ENCODE assay signal across 2 cellular contexts in the genomic region with DNA sequence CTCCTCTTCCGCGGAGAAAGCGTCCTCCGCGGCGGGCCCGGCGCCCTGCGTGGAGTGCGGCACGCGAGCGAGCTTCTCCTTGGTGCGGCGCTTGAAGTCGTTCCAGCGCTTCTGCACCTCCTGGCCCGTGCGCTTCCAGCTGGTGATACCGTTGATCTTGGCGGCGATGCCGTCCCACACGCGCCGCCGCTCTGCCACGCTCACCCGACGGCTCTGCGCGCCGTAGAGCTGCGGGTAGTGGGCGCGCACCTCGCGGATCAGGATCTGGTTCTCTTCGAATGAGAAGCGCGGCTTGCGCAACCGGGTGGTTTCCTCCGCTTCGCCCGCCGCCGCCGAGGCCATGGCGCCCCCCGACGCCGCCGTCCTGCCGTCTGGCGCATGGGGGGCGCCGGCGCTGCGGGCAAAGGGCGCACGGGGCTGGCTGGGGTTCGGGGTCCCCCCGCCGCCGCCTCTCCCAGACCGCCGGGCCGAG.
A peak's percentile ranks its signal among the peaks of the same experiment; 100 is the strongest.
TF ChIP-seq lines count a peak whose summit lies in the region.

No MANE protein-coding gene starts in this region.

TF ChIP-seq in A549, 52 proteins besides CTCF, POLR2A, EP300 and RAD21:
- TF ChIP-seq CHD4 (IDR thresholded peaks at IDR 0.05; ENCODE audit: borderline replicate concordance) (no peak), CEBPB (IDR thresholded peaks at IDR 0.05) (peak; percentile 61 to 74; a peak in 2 of 4 replicates)

TF ChIP-seq in GM23338, 12 proteins besides CTCF, POLR2A, EP300 and RAD21:
- TF ChIP-seq EZH2phosphoT487 (IDR thresholded peaks at IDR 0.05; ENCODE audit: unreplicated experiment) = no peak
- TF ChIP-seq, protein P1, sequence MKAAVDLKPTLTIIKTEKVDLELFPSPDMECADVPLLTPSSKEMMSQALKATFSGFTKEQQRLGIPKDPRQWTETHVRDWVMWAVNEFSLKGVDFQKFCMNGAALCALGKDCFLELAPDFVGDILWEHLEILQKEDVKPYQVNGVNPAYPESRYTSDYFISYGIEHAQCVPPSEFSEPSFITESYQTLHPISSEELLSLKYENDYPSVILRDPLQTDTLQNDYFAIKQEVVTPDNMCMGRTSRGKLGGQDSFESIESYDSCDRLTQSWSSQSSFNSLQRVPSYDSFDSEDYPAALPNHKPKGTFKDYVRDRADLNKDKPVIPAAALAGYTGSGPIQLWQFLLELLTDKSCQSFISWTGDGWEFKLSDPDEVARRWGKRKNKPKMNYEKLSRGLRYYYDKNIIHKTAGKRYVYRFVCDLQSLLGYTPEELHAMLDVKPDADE (IDR thresholded peaks at IDR 0.05) = no peak
- TF ChIP-seq CREB1 (CRISPR knock-in tag; IDR thresholded peaks at IDR 0.05; ENCODE audit: low read depth) = no peak
- no peak for TF ChIP-seq STAT1 (IDR thresholded peaks at IDR 0.05; ENCODE audit: unreplicated experiment)
- TF ChIP-seq ZNF331 (CRISPR knock-in tag; IDR thresholded peaks at IDR 0.05; ENCODE audit: low read depth) = no peak
- TF ChIP-seq NANOG (IDR thresholded peaks at IDR 0.05; ENCODE audit: borderline replicate concordance) = no peak
- no peak for TF ChIP-seq EZH2 (IDR thresholded peaks at IDR 0.05; ENCODE audit: low read depth, unreplicated experiment)
- TF ChIP-seq, protein P2, sequence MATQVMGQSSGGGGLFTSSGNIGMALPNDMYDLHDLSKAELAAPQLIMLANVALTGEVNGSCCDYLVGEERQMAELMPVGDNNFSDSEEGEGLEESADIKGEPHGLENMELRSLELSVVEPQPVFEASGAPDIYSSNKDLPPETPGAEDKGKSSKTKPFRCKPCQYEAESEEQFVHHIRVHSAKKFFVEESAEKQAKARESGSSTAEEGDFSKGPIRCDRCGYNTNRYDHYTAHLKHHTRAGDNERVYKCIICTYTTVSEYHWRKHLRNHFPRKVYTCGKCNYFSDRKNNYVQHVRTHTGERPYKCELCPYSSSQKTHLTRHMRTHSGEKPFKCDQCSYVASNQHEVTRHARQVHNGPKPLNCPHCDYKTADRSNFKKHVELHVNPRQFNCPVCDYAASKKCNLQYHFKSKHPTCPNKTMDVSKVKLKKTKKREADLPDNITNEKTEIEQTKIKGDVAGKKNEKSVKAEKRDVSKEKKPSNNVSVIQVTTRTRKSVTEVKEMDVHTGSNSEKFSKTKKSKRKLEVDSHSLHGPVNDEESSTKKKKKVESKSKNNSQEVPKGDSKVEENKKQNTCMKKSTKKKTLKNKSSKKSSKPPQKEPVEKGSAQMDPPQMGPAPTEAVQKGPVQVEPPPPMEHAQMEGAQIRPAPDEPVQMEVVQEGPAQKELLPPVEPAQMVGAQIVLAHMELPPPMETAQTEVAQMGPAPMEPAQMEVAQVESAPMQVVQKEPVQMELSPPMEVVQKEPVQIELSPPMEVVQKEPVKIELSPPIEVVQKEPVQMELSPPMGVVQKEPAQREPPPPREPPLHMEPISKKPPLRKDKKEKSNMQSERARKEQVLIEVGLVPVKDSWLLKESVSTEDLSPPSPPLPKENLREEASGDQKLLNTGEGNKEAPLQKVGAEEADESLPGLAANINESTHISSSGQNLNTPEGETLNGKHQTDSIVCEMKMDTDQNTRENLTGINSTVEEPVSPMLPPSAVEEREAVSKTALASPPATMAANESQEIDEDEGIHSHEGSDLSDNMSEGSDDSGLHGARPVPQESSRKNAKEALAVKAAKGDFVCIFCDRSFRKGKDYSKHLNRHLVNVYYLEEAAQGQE (IDR thresholded peaks at IDR 0.05; ENCODE audit: unreplicated experiment) = no peak
- no peak for TF ChIP-seq JUNB (IDR thresholded peaks at IDR 0.05; ENCODE audit: unreplicated experiment)
- no peak for TF ChIP-seq POLR2AphosphoS5 (IDR thresholded peaks at IDR 0.05; ENCODE audit: low read depth)
- no peak for TF ChIP-seq ZNF114 (CRISPR knock-in tag; IDR thresholded peaks at IDR 0.05)
- TF ChIP-seq, protein P3, sequence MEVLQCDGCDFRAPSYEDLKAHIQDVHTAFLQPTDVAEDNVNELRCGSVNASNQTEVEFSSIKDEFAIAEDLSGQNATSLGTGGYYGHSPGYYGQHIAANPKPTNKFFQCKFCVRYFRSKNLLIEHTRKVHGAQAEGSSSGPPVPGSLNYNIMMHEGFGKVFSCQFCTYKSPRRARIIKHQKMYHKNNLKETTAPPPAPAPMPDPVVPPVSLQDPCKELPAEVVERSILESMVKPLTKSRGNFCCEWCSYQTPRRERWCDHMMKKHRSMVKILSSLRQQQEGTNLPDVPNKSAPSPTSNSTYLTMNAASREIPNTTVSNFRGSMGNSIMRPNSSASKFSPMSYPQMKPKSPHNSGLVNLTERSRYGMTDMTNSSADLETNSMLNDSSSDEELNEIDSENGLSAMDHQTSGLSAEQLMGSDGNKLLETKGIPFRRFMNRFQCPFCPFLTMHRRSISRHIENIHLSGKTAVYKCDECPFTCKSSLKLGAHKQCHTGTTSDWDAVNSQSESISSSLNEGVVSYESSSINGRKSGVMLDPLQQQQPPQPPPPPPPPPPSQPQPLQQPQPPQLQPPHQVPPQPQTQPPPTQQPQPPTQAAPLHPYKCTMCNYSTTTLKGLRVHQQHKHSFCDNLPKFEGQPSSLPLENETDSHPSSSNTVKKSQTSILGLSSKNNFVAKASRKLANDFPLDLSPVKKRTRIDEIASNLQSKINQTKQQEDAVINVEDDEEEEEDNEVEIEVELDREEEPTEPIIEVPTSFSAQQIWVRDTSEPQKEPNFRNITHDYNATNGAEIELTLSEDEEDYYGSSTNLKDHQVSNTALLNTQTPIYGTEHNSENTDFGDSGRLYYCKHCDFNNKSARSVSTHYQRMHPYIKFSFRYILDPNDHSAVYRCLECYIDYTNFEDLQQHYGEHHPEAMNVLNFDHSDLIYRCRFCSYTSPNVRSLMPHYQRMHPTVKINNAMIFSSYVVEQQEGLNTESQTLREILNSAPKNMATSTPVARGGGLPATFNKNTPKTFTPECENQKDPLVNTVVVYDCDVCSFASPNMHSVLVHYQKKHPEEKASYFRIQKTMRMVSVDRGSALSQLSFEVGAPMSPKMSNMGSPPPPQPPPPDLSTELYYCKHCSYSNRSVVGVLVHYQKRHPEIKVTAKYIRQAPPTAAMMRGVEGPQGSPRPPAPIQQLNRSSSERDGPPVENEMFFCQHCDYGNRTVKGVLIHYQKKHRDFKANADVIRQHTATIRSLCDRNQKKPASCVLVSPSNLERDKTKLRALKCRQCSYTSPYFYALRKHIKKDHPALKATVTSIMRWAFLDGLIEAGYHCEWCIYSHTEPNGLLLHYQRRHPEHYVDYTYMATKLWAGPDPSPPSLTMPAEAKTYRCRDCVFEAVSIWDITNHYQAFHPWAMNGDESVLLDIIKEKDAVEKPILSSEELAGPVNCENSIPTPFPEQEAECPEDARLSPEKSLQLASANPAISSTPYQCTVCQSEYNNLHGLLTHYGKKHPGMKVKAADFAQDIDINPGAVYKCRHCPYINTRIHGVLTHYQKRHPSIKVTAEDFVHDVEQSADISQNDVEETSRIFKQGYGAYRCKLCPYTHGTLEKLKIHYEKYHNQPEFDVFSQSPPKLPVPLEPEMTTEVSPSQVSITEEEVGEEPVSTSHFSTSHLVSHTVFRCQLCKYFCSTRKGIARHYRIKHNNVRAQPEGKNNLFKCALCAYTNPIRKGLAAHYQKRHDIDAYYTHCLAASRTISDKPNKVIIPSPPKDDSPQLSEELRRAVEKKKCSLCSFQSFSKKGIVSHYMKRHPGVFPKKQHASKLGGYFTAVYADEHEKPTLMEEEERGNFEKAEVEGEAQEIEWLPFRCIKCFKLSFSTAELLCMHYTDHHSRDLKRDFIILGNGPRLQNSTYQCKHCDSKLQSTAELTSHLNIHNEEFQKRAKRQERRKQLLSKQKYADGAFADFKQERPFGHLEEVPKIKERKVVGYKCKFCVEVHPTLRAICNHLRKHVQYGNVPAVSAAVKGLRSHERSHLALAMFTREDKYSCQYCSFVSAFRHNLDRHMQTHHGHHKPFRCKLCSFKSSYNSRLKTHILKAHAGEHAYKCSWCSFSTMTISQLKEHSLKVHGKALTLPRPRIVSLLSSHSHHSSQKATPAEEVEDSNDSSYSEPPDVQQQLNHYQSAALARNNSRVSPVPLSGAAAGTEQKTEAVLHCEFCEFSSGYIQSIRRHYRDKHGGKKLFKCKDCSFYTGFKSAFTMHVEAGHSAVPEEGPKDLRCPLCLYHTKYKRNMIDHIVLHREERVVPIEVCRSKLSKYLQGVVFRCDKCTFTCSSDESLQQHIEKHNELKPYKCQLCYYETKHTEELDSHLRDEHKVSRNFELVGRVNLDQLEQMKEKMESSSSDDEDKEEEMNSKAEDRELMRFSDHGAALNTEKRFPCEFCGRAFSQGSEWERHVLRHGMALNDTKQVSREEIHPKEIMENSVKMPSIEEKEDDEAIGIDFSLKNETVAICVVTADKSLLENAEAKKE (CRISPR knock-in tag; IDR thresholded peaks at IDR 0.05) = no peak
